Comparison of ENCODE assay signal across 20 cellular contexts in the genomic region with DNA sequence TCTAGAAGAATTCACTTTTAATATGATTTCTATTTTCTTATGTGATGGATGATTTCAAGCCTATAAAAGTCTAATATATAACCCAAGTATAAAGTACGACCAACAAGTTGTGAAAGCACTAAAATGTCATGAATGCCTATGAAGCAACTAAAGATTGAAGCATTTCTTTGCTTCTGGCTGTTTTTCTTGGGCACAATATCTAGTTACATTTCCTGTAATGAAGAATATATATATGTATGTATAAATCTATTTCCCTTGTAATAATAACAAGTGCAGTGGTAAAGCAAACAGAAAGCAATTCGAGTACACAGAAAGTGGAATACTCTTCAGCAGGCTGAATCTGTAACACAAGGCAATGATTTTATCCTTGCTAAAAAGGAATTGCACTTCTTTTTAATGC. TPM values are rescaled to one million over a fixed set of nuclear protein-coding genes. Genes with fewer than 3 reads are reported as not detected.
"Had no signal": no experiment of that assay in that cellular context is flagged by ENCODE, and none has a peak within 500 bp of the region (broad histone marks: within the 10 kb centered on the region; RNA-seq: fewer than 3 reads in every experiment).

No MANE protein-coding gene starts in this region.

- H3K36me3 Mint-ChIP-seq: activated naive CD4-positive, alpha-beta T cell treated with anti-CD3 and anti-CD28 coated beads, Interleukin-2, amount 50 U/mL, for 24 hours; activated naive CD8-positive, alpha-beta T cell treated with anti-CD3 and anti-CD28 coated beads, Interleukin-2, amount 10 ng/mL, durations not matched to agents 7 days and 5 days had no signal

- H3K4me3 ChIP-seq: ascending aorta, breast epithelium, K562, PC-9 had no signal

- H3K27ac Mint-ChIP-seq: activated CD4-positive, alpha-beta T cell treated with anti-CD3 and anti-CD28 coated beads, Interleukin-2, amount 10 ng/mL, durations not matched to agents 24 days and 14 days; activated CD8-positive, alpha-beta T cell treated with anti-CD3 and anti-CD28 coated beads, Interleukin-2, amount 10 ng/mL, durations not matched to agents 7 days and 5 days; activated naive CD4-positive, alpha-beta T cell treated with anti-CD3 and anti-CD28 coated beads, Interleukin-2, amount 50 U/mL, for 24 hours; activated naive CD8-positive, alpha-beta T cell treated with anti-CD3 and anti-CD28 coated beads, Interleukin-2, amount 10 ng/mL, durations not matched to agents 7 days and 5 days; activated T-cell treated with anti-CD3 and anti-CD28 coated beads, Interleukin-2, amount 50 U/mL, for 24 hours; activated T-helper 2 cell treated with anti-CD3 and anti-CD28 coated beads, Interferon-gamma antibody, Interleukin-2, Interleukin-4, amounts not matched to agents 10 μg/mL and 5 μg/mL and 100 μg/mL, durations not matched to agents 14 hours and 24 hours and 36 hours; T-helper 1 cell treated with Interleukin-12 subunit alpha and Interleukin-12 subunit beta and Interleukin-4 antibody, amounts not matched to agents 30 μg/mL and 1 μg/mL, for 36 hours; T-helper 2 cell treated with Interferon-gamma antibody and Interleukin-4, amounts not matched to agents 5 μg/mL and 100 μg/mL, for 36 hours had no signal

- H3K9me3 ChIP-seq: ascending aorta, breast epithelium had no signal

- H2AFZ ChIP-seq: PC-9 had no signal

- DNase-seq: activated CD4-positive, alpha-beta T cell treated with anti-CD3 and anti-CD28 coated beads, Interleukin-2, amount 10 ng/mL, durations not matched to agents 24 days and 14 days; activated CD4-positive, alpha-beta T cell treated with anti-CD3 and anti-CD28 coated beads, Interleukin-2, amount 50 U/mL, for 48 hours; activated CD8-positive, alpha-beta T cell treated with anti-CD3 and anti-CD28 coated beads, Interleukin-2, amount 10 ng/mL, durations not matched to agents 7 days and 5 days; activated gamma-delta T cell; activated naive CD4-positive, alpha-beta T cell treated with Interleukin-2 at 50 U/mL for 16 hours; activated naive CD8-positive, alpha-beta T cell treated with anti-CD3 and anti-CD28 coated beads, Interleukin-2, amount 10 ng/mL, durations not matched to agents 7 days and 5 days; activated T-cell treated with anti-CD3 and anti-CD28 coated beads, Interleukin-2, amount 50 U/mL, for 24 hours; amygdala; NCI-H187 treated with DMSO at 0.1 percent for 48 hours; NCI-H524 treated with DMSO at 0.1 percent for 48 hours; NK-92 treated with Interleukin-12 subunit alpha and Interleukin-12 subunit beta, amount 100 ng/mL, for 24 hours; PC-9; Right ventricle myocardium superior had no signal

- H3K4me1 Mint-ChIP-seq: activated CD4-positive, alpha-beta T cell treated with anti-CD3 and anti-CD28 coated beads, Interleukin-2, amount 10 ng/mL, durations not matched to agents 24 days and 14 days; activated naive CD4-positive, alpha-beta T cell treated with anti-CD3 and anti-CD28 coated beads, Interleukin-2, amount 50 U/mL, for 24 hours; activated naive CD8-positive, alpha-beta T cell treated with anti-CD3 and anti-CD28 coated beads, Interleukin-2, amount 10 ng/mL, durations not matched to agents 7 days and 5 days had no signal

- H3K27ac ChIP-seq: ascending aorta, breast epithelium, PC-9 had no signal

- H3K36me3 ChIP-seq: ascending aorta, breast epithelium had no signal

- H3K27me3 ChIP-seq: ascending aorta had no signal

- H3K4me3 Mint-ChIP-seq: activated CD4-positive, alpha-beta T cell treated with anti-CD3 and anti-CD28 coated beads, Interleukin-2, amount 10 ng/mL, durations not matched to agents 24 days and 14 days; activated CD8-positive, alpha-beta T cell treated with anti-CD3 and anti-CD28 coated beads, Interleukin-2, amount 10 ng/mL, durations not matched to agents 7 days and 5 days; activated naive CD4-positive, alpha-beta T cell treated with anti-CD3 and anti-CD28 coated beads, Interleukin-2, amount 50 U/mL, for 24 hours; activated naive CD8-positive, alpha-beta T cell treated with anti-CD3 and anti-CD28 coated beads, Interleukin-2, amount 10 ng/mL, durations not matched to agents 7 days and 5 days; activated T-cell treated with anti-CD3 and anti-CD28 coated beads, Interleukin-2, amount 50 U/mL, for 24 hours; T-helper 1 cell treated with Interleukin-12 subunit alpha and Interleukin-12 subunit beta and Interleukin-4 antibody, amounts not matched to agents 30 μg/mL and 1 μg/mL, for 36 hours; T-helper 2 cell treated with Interferon-gamma antibody and Interleukin-4, amounts not matched to agents 5 μg/mL and 100 μg/mL, for 36 hours had no signal

- H3K4me2 ChIP-seq: PC-9 had no signal

- H3K9me3 Mint-ChIP-seq: activated CD4-positive, alpha-beta T cell treated with anti-CD3 and anti-CD28 coated beads, Interleukin-2, amount 10 ng/mL, durations not matched to agents 24 days and 14 days; activated naive CD8-positive, alpha-beta T cell treated with anti-CD3 and anti-CD28 coated beads, Interleukin-2, amount 10 ng/mL, durations not matched to agents 7 days and 5 days; activated T-helper 2 cell treated with anti-CD3 and anti-CD28 coated beads, Interferon-gamma antibody, Interleukin-2, Interleukin-4, amounts not matched to agents 10 μg/mL and 5 μg/mL and 100 μg/mL, durations not matched to agents 14 hours and 24 hours and 36 hours; T-helper 1 cell treated with Interleukin-12 subunit alpha and Interleukin-12 subunit beta and Interleukin-4 antibody, amounts not matched to agents 30 μg/mL and 1 μg/mL, for 36 hours; T-helper 2 cell treated with Interferon-gamma antibody and Interleukin-4, amounts not matched to agents 5 μg/mL and 100 μg/mL, for 36 hours had no signal

- ATAC-seq: activated CD8-positive, alpha-beta T cell treated with anti-CD3 and anti-CD28 coated beads, Interleukin-2, amount 10 ng/mL, durations not matched to agents 7 days and 5 days; K562 had no signal

RNA-seq across cellular contexts. Expression of a gene that starts 5.4 kb away (rescaled TPM):
- polyA plus RNA-seq: K562 had no signal
